Comparison of ENCODE assay signal across 8 cellular contexts in the genomic region with DNA sequence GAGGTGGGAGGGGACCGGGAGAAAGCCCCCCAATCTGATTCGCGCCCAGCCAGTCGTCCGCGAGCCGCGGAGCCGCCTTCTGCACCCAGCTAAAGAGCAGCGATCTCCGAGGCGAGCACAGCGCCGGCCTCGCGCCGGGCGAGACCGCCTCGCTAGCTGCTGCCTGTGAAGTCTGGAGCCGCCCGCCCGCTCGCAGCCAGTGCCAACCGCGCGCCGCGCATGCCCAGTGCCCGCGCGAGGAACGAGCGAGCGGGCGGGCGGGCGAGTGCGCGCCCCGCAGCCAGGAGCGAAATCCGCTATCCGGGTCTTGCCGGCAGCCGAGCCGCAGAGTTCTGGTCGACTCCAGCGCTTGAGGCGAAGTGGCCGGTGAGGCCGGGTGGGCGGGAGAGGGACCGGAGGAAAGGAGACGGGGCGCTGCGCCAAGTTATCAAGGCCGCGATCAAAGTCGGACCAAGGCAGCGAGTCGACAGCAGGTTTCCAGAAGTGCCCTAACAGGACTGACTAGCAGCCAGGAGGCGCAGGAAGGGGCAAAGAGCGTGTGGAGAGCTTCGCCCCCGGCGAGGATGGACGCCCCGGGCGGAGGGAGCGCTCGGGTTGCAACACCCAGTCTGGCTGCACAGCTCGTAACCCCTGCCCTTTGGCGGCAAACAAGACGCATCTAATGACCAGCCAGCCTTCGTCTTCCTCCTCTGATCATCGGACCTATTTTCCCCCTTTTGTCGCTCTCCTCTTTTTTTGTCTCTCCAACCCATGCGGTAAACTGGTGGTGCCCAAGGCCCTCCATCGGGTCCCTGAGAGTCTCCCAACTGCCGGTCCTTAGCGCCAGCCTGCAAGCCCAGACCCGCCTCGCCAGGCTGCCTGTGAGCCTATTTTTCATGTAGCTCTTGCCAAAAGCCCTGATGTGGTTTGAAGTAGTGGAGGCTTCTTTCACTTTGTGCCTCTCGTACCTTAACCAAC. TPM values are rescaled to one million over a fixed set of nuclear protein-coding genes. Genes with fewer than 3 reads are reported as not detected.
DNase-seq lines count a peak whose midpoint lies in the region; ATAC-seq, FAIRE-seq and TF ChIP-seq lines count a peak whose summit lies in the region.

A gene (minus strand): TSS at position 174 of the 957 bp plus-strand sequence. CDS start 106,437 bp downstream, outside the sequence.

- H3K27me3 ChIP-seq in NT2/D1 (ENCODE audit: insufficient read depth, insufficient read length) (peaks cover 71% of the 10 kb centered on the region), endothelial cell of umbilical vein (ENCODE audit: control insufficient read depth in 2 of 2, insufficient read depth in 2 of 2, low read length in 2 of 2) (no peaks in the 10 kb centered on the region)

- no peak for TF ChIP-seq CTCF in endothelial cell of umbilical vein (IDR thresholded peaks at IDR 0.05; ENCODE audit: extremely low read depth in 1 of 2, insufficient read depth in 1 of 2, low read depth in 1 of 2, low read length in 2 of 2)

- H3K4me1 ChIP-seq in NT2/D1 (ENCODE audit: insufficient read depth, insufficient read length) = peaks cover 4% of the 10 kb centered on the region
- H3K4me1 ChIP-seq in endothelial cell of umbilical vein (ENCODE audit: control insufficient read depth, extremely low read depth, insufficient read depth, low read length) = peaks cover 13% of the 10 kb centered on the region

- dilution Hi-C loops in endothelial cell of umbilical vein (cut with MboI; ENCODE audit: extremely low pct_ligation_motif_present, low sequenced_read_pairs) = no loop called here

- H3K4me2 ChIP-seq in endothelial cell of umbilical vein (ENCODE audit: insufficient read depth, low read length) = peak within 1 kb of the TSS; percentile 98

- intact Hi-C loops in endothelial cell of umbilical vein (cut with micrococcal nuclease) = loop anchor here (1.0 to 5.0 kb wide), 6 partner anchors 68 to 1532 kb away; no protein-coding TSS in a partner anchor

- CTCF ChIA-PET in endothelial cell of umbilical vein (lab: Charles Lee) = interaction anchor here (1.3 to 3.4 kb wide), 6 partner anchors 9 to 205 kb away, joined by 3 to 13 read pairs (median 5); no protein-coding TSS in a partner anchor

- TF ChIP-seq POLR2A in endothelial cell of umbilical vein (IDR thresholded peaks at IDR 0.05; ENCODE audit: low read depth, low read length) = peak; percentile 59

- DNase-seq in COR-L47 (lab: John Stamatoyannopoulos, UW) (peak; percentile 72), HT1080 (ENCODE audit: low read depth) (peak; percentile 89), NT2/D1 (ENCODE audit: low read depth, low spot score) (peak; percentile 98), endothelial cell of umbilical vein (ENCODE audit: low read depth, low spot score) (peak; percentile 94), midbrain (lab: John Stamatoyannopoulos, UW) (peak; percentile 91)
- peak; percentile 94 for DNase-seq in activated CD8-positive, alpha-beta memory T cell treated with anti-CD3 and anti-CD28 coated beads, Interleukin-2, amount 50 U/mL, for 48 hours
- DNase-seq in stimulated activated CD8-positive, alpha-beta memory T cell treated with anti-CD3 and anti-CD28 coated beads, Interleukin-15, amount 100 ng/mL, for 48 hours (ENCODE audit: low read depth in 2 of 2) = peak; percentile 77 to 80

- no peaks in the 10 kb centered on the region for H4K20me1 ChIP-seq in endothelial cell of umbilical vein (replicated peaks; ENCODE audit: control insufficient read depth, extremely low read depth, insufficient read depth, low read length)

- H3K36me3 ChIP-seq in NT2/D1 (ENCODE audit: insufficient read depth, insufficient read length, low read length) = no peaks in the 10 kb centered on the region
- H3K36me3 ChIP-seq in endothelial cell of umbilical vein (ENCODE audit: control insufficient read depth in 2 of 2, extremely low read depth in 1 of 2, insufficient read depth in 2 of 2, low read length in 2 of 2) = no peaks in the 10 kb centered on the region

- H3K9ac ChIP-seq in NT2/D1 (ENCODE audit: insufficient read length, low read depth) = peak within 1 kb of the TSS; percentile 87
- H3K9ac ChIP-seq in endothelial cell of umbilical vein (replicated peaks; ENCODE audit: extremely low read depth, insufficient read depth, low read length) = peak within 1 kb of the TSS; percentile 81

- peak within 1 kb of the TSS; percentile 82 for H3K4me3 ChIP-seq in NT2/D1 (ENCODE audit: insufficient read length, low read depth)
- H3K4me3 ChIP-seq in endothelial cell of umbilical vein (replicated peaks in 1 of 3; ENCODE audit: insufficient read depth in 1 of 3, low read depth in 1 of 3, low read length in 3 of 3) = peak within 1 kb of the TSS; percentile 49 to 83 (median 83)

- no peaks in the 10 kb centered on the region for H3K9me1 ChIP-seq in endothelial cell of umbilical vein (replicated peaks; ENCODE audit: control insufficient read depth, extremely low read depth, insufficient read depth, low read length)

- ATAC-seq in GM21381 (IDR thresholded peaks at IDR 0.05; ENCODE audit: unreplicated experiment) = peak; percentile 95

- H3K9me3 ChIP-seq in NT2/D1 (ENCODE audit: insufficient read depth, low read length) (no peaks in the 10 kb centered on the region), endothelial cell of umbilical vein (replicated peaks; ENCODE audit: control insufficient read depth, insufficient read depth, low read length) (no peaks in the 10 kb centered on the region)

- POLR2A ChIA-PET in endothelial cell of umbilical vein (lab: Charles Lee) = no interaction called here

- FAIRE-seq in endothelial cell of umbilical vein (lab: Jason Lieb, UNC) = peak; percentile 91

- H3K27ac ChIP-seq in endothelial cell of umbilical vein (ENCODE audit: insufficient read depth, low read depth, low read length) = peak within 1 kb of the TSS; percentile 52

- H3K79me2 ChIP-seq in endothelial cell of umbilical vein (ENCODE audit: control insufficient read depth, insufficient read depth, low read length) = peaks cover 2% of the 10 kb centered on the region

- peak within 1 kb of the TSS; percentile 70 for H2AFZ ChIP-seq in endothelial cell of umbilical vein (ENCODE audit: low read depth, low read length)

- BruUV-seq in endothelial cell of umbilical vein (replicated peaks; lab: Mats Ljungman, UMichigan) = no TSS peak

TF ChIP-seq in endothelial cell of umbilical vein, 7 proteins besides CTCF, POLR2A, EP300 and RAD21:
- TF ChIP-seq EZH2 (IDR thresholded peaks at IDR 0.05; ENCODE audit: borderline replicate concordance, low read depth, low read length, severe bottlenecking) = peak; percentile 47
- TF ChIP-seq MYC (IDR thresholded peaks at IDR 0.05; ENCODE audit: low read depth, low read length) = no peak
- TF ChIP-seq POLR2AphosphoS5 (IDR thresholded peaks at IDR 0.05; ENCODE audit: insufficient read depth, low read depth, low read length) = peak; percentile 78
- no peak for TF ChIP-seq JUN (IDR thresholded peaks at IDR 0.05; ENCODE audit: borderline replicate concordance, insufficient read depth, insufficient read length, low read depth)
- peak; percentile 65 for TF ChIP-seq GATA2 (IDR thresholded peaks at IDR 0.05; ENCODE audit: insufficient read depth, insufficient read length, low read depth, low read length)
- TF ChIP-seq FOS (IDR thresholded peaks at IDR 0.05; ENCODE audit: borderline replicate concordance, insufficient read depth, low read length) = peak; percentile 41

RNA-seq across cellular contexts. Expression of the gene that starts here (rescaled TPM):
- 30.4 and 36.7 TPM in 2 replicates for total RNA-seq in HT1080 (2014; rRNA removed; shearing (Covaris generic))
- 40.3 and 53.0 TPM in 2 replicates for polyA plus RNA-seq in HT1080 (2015; cell fraction: cytosol; rRNA removed)
- polyA plus RNA-seq in HT1080 (2015; cell fraction: nucleus; rRNA removed) = 58.8 and 59.5 TPM in 2 replicates
- total RNA-seq in endothelial cell of umbilical vein = 11.9 and 12.1 TPM in 2 replicates
- polyA plus RNA-seq in endothelial cell of umbilical vein = 7.2 and 8.4 TPM in 2 replicates
- polyA plus RNA-seq in endothelial cell of umbilical vein (2011; cell fraction: cytosol; rRNA removed) = 9.5 and 11.7 TPM in 2 replicates
- polyA plus RNA-seq in endothelial cell of umbilical vein (2011; cell fraction: nucleus; rRNA removed) = 13.6 and 15.7 TPM in 2 replicates
- polyA plus RNA-seq in endothelial cell of umbilical vein (2012) = 13.2 and 17.3 TPM in 2 replicates
- polyA minus RNA-seq in endothelial cell of umbilical vein = 9.1 and 22.2 TPM in 2 replicates
- polyA minus RNA-seq in endothelial cell of umbilical vein (2011; cell fraction: cytosol; rRNA and poly(A)+ RNA removed) = 3.0 TPM
- polyA minus RNA-seq in endothelial cell of umbilical vein (2011; cell fraction: nucleus; rRNA and poly(A)+ RNA removed) = 25.4 and 26.6 TPM in 2 replicates

Comparison
In these comparisons a context has a peak if more than half of its experiments do, and no peak if none do; other contexts are left out.
1. Peak in every context shown above with its lines: DNase-seq, ATAC-seq, H3K4me3 ChIP-seq and H3K27ac ChIP-seq.